In the genomic region with DNA sequence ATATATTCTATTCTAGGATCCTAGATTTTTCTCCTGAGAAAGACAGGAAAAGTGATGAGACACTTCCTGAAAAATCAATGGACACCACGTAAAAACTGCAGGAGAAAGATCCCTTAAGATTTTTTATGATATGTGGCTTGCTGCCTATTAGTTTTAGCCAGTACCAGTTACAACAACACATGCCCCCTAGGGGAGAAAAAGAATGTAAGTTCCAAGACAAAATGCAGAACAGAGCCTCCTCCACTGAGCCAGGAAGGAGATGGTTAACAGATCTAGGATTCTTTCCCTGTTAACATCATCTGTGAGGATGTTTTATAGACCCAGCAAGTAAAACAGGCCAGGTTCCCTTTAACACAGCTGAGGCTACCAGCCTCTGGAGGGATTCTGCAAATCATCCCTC, we compare ENCODE assay signal across 12 cellular contexts.
DNase-seq lines count a peak whose midpoint lies in the region; ATAC-seq and TF ChIP-seq lines count a peak whose summit lies in the region.
"Had no signal": no experiment of that assay in that cellular context is flagged by ENCODE, and none has a peak within 500 bp of the region (broad histone marks: within the 10 kb centered on the region; RNA-seq: fewer than 3 reads in every experiment).

No MANE protein-coding gene starts in this region.

- no peaks in the 10 kb centered on the region for H3K27me3 Mint-ChIP-seq in MCF 10A (ENCODE audit: insufficient read depth, unreplicated experiment)
- peaks cover 4% of the 10 kb centered on the region for H3K27me3 Mint-ChIP-seq in type B pancreatic cell

- H3K36me3 Mint-ChIP-seq in MCF 10A (ENCODE audit: insufficient read depth, unreplicated experiment): no peaks in the 10 kb centered on the region
- H3K36me3 Mint-ChIP-seq in type B pancreatic cell: no peaks in the 10 kb centered on the region

- no peaks in the 10 kb centered on the region for H3K4me1 Mint-ChIP-seq in MCF 10A (ENCODE audit: insufficient read depth, unreplicated experiment)
- peaks cover 11% of the 10 kb centered on the region for H3K4me1 Mint-ChIP-seq in type B pancreatic cell (ENCODE audit: unreplicated experiment)
- H3K4me1 Mint-ChIP-seq: T-helper 17 cell had no signal

- H3K9me3 ChIP-seq in breast epithelium: peaks cover 0 to 3% of the 10 kb centered on the region in 2 donors
- H3K9me3 ChIP-seq in OCI-LY1 (ENCODE audit: low read length): no peaks in the 10 kb centered on the region

- H3K27me3 ChIP-seq in breast epithelium: no peaks in the 10 kb centered on the region
- no peaks in the 10 kb centered on the region for H3K27me3 ChIP-seq in OCI-LY1 (ENCODE audit: insufficient read depth, low read length)
- H3K27me3 ChIP-seq: BLaER1 had no signal

- no peak overlapping the region for H3K4me2 ChIP-seq in OCI-LY1 (ENCODE audit: low read length)
- H3K4me2 ChIP-seq: BLaER1 had no signal

- H3K4me3 ChIP-seq in breast epithelium: no peak overlapping the region
- H3K4me3 ChIP-seq in OCI-LY1 (ENCODE audit: low read depth, low read length, poor library complexity, severe bottlenecking): no peak overlapping the region
- H3K4me3 ChIP-seq: BLaER1 had no signal

- peak; percentile 18 for DNase-seq in MCF 10A (ENCODE audit: unreplicated experiment)
- no peak for DNase-seq in breast epithelium (ENCODE audit: low spot score in 2 of 2)
- DNase-seq in foreskin melanocyte: peak; percentile 15
- no peak for DNase-seq in type B pancreatic cell (ENCODE audit: extremely low spot score, unreplicated experiment)
- no peak for DNase-seq in NCI-H2029 (lab: John Stamatoyannopoulos, UW)
- DNase-seq: cerebellar nuclear complex, head of caudate nucleus, T-helper 17 cell had no signal

- no peaks in the 10 kb centered on the region for H3K79me2 ChIP-seq in OCI-LY1 (ENCODE audit: insufficient read depth, low read length)

- intact Hi-C loops in MCF 10A (cut with micrococcal nuclease): loop anchor here (10.0 kb wide), 1 partner anchor 1012 kb away; no protein-coding TSS in a partner anchor
- intact Hi-C loops in breast epithelium (cut with DNase I; ENCODE audit: low total_unique reads): no loop called here

- no peak overlapping the region for H2AFZ ChIP-seq in OCI-LY1 (ENCODE audit: low read length)

- POLR2A ChIA-PET in MCF 10A (lab: Yijun Ruan, JAX): no interaction called here

- no peak for ATAC-seq in GM21723 (IDR thresholded peaks at IDR 0.05; ENCODE audit: unreplicated experiment)
- no peak for ATAC-seq in HG02763 (IDR thresholded peaks at IDR 0.05; ENCODE audit: unreplicated experiment)
- ATAC-seq: T-helper 17 cell had no signal

- H4K20me1 ChIP-seq in OCI-LY1 (ENCODE audit: insufficient read depth, low read length): no peaks in the 10 kb centered on the region
- H4K20me1 ChIP-seq: BLaER1 had no signal

- BruUV-seq in MCF 10A (replicated peaks; lab: Mats Ljungman, UMichigan): no TSS peak

- H3K4me1 ChIP-seq in breast epithelium: no peaks in the 10 kb centered on the region
- no peaks in the 10 kb centered on the region for H3K4me1 ChIP-seq in OCI-LY1 (ENCODE audit: insufficient read depth, low read length, severe bottlenecking)
- H3K4me1 ChIP-seq: BLaER1 had no signal

- H3K27ac Mint-ChIP-seq in MCF 10A (ENCODE audit: low read depth, unreplicated experiment) (no peak overlapping the region), type B pancreatic cell (no peak overlapping the region)
- H3K27ac Mint-ChIP-seq: T-helper 17 cell had no signal

- no peak for TF ChIP-seq POLR2A in breast epithelium (IDR thresholded peaks at IDR 0.05)

- H3K9ac ChIP-seq in OCI-LY1 (ENCODE audit: low read length): no peak overlapping the region
- H3K9ac ChIP-seq: BLaER1 had no signal

- H3F3A ChIP-seq in OCI-LY1 (ENCODE audit: insufficient read depth, low read length): no peaks in the 10 kb centered on the region

- H3K36me3 ChIP-seq in breast epithelium (no peaks in the 10 kb centered on the region), OCI-LY1 (ENCODE audit: insufficient read depth, low read length) (no peaks in the 10 kb centered on the region)
- H3K36me3 ChIP-seq: BLaER1 had no signal

- H3K9me2 ChIP-seq in OCI-LY1 (ENCODE audit: low read depth, low read length): no peaks in the 10 kb centered on the region

- CTCF ChIA-PET in MCF 10A (lab: Yijun Ruan, JAX): interaction anchor here (0.7 kb wide), 1 partner anchor 1789 kb away, joined by 3 read pairs; no protein-coding TSS in a partner anchor

- no peak for TF ChIP-seq CTCF in MCF 10A (IDR thresholded peaks at IDR 0.05; ENCODE audit: unreplicated experiment)
- TF ChIP-seq CTCF in breast epithelium (IDR thresholded peaks at IDR 0.05): no peak
- TF ChIP-seq CTCF in OCI-LY1 (IDR thresholded peaks at IDR 0.05; ENCODE audit: low read length): peak; percentile 18; the same call in 1 of the 2 replicates
- TF ChIP-seq CTCF in type B pancreatic cell (conservative IDR thresholded peaks at IDR 0.05): peak; percentile 67

- H3K4me3 Mint-ChIP-seq in MCF 10A (ENCODE audit: unreplicated experiment): no peak overlapping the region
- no peak overlapping the region for H3K4me3 Mint-ChIP-seq in type B pancreatic cell
- H3K4me3 Mint-ChIP-seq: T-helper 17 cell had no signal

- H3K9me3 Mint-ChIP-seq in MCF 10A (ENCODE audit: unreplicated experiment) (no peaks in the 10 kb centered on the region), type B pancreatic cell (peaks cover 12% of the 10 kb centered on the region)

- no peak overlapping the region for H3K27ac ChIP-seq in breast epithelium
- H3K27ac ChIP-seq in OCI-LY1 (ENCODE audit: low read depth, low read length, poor library complexity, severe bottlenecking): no peak overlapping the region
- H3K27ac ChIP-seq: BLaER1 had no signal

Comparison
In these comparisons a context has a peak if more than half of its experiments do, and no peak if none do; other contexts are left out.
1. DNase-seq: peak in MCF 10A (single experiment) and foreskin melanocyte (single experiment); none in breast epithelium (0 of 2), type B pancreatic cell (single experiment) and NCI-H2029 (single experiment).
2. CTCF ChIP-seq: peak in OCI-LY1 (single experiment) and type B pancreatic cell (single experiment); none in MCF 10A (single experiment) and breast epithelium (0 of 3).